ENCODE assay signal across 8 cellular contexts in the genomic region with DNA sequence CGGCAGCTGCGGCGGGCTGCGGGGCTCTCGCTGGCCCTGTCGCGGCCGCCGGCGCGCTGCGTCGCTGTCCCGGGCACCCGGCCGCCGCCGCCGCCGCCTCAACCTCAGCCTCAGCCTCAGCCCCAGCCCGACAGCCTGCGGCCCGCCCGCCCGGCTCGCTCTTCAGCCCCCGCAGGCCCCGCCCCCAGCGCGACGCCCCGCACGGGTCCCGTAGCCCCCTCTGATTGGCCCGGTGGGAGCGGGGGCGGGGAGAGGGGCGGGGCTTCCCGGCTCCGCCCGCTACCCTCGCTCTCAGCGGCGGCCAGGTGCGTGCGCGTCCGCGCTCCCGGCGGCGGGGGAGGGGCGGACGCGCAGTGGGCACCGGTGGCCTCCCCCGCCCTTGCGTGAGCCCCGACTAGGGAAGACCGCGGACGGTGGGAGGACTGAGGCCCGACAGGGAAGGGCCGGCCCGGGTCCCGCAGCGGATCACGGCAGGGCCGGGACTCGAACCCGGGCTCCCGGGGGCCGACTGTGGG. TPM values are rescaled to one million over a fixed set of nuclear protein-coding genes. Genes with fewer than 3 reads are reported as not detected.
DNase-seq lines count a peak whose midpoint lies in the region; ATAC-seq, FAIRE-seq and TF ChIP-seq lines count a peak whose summit lies in the region.

A gene with protein sequence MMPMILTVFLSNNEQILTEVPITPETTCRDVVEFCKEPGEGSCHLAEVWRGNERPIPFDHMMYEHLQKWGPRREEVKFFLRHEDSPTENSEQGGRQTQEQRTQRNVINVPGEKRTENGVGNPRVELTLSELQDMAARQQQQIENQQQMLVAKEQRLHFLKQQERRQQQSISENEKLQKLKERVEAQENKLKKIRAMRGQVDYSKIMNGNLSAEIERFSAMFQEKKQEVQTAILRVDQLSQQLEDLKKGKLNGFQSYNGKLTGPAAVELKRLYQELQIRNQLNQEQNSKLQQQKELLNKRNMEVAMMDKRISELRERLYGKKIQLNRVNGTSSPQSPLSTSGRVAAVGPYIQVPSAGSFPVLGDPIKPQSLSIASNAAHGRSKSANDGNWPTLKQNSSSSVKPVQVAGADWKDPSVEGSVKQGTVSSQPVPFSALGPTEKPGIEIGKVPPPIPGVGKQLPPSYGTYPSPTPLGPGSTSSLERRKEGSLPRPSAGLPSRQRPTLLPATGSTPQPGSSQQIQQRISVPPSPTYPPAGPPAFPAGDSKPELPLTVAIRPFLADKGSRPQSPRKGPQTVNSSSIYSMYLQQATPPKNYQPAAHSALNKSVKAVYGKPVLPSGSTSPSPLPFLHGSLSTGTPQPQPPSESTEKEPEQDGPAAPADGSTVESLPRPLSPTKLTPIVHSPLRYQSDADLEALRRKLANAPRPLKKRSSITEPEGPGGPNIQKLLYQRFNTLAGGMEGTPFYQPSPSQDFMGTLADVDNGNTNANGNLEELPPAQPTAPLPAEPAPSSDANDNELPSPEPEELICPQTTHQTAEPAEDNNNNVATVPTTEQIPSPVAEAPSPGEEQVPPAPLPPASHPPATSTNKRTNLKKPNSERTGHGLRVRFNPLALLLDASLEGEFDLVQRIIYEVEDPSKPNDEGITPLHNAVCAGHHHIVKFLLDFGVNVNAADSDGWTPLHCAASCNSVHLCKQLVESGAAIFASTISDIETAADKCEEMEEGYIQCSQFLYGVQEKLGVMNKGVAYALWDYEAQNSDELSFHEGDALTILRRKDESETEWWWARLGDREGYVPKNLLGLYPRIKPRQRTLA (minus strand): TSS at position 137 of the 515 bp plus-strand sequence. CDS start 268 bp downstream, outside the sequence.

- H3K36me3 ChIP-seq in A673 (ENCODE audit: insufficient read depth, low read length, poor library complexity, severe bottlenecking), result no peaks in the 10 kb centered on the region
- no peaks in the 10 kb centered on the region for H3K36me3 ChIP-seq in kidney (ENCODE audit: control insufficient read depth in 1 of 2, insufficient read depth in 2 of 2, low read length in 2 of 2)

- DNase-seq in A673 (ENCODE audit: low spot score), result peak; percentile 92
- peak; percentile 80 for DNase-seq in NCI-H226
- DNase-seq in activated CD4-positive, CD25-positive, alpha-beta regulatory T cell treated with anti-CD3 and anti-CD28 coated beads, Interleukin-2, amount 50 U/mL, for 72 hours, result peak; percentile 93
- peak; percentile 91 for DNase-seq in cerebellar cortex (ENCODE audit: low spot score)
- DNase-seq in kidney, result peak; percentile 98
- DNase-seq in stimulated activated CD4-positive, alpha-beta T cell treated with anti-CD3 and anti-CD28 coated beads, Interleukin-12 subunit alpha, Interleukin-12 subunit beta, amount 100 ng/mL, for 48 hours (ENCODE audit: low read depth in 2 of 3, low spot score in 1 of 3), result peak; percentile 81 to 95 (median 93)

- no TSS peak for BruUV-seq in A673 (replicated peaks; lab: Mats Ljungman, UMichigan)

- H3K4me1 ChIP-seq in A673 (ENCODE audit: insufficient read depth, low read length, poor library complexity, severe bottlenecking) (peaks cover 5% of the 10 kb centered on the region), kidney (ENCODE audit: control insufficient read depth in 1 of 2, insufficient read depth in 1 of 2, low read depth in 1 of 2, low read length in 2 of 2) (peaks cover 0 to 5% of the 10 kb centered on the region in 2 donors)

- CTCF ChIA-PET in A673 (lab: Charles Lee), result no interaction called here

- peak within 1 kb of the TSS; percentile 26 to 54 for H3K9ac ChIP-seq in kidney (ENCODE audit: low read length in 2 of 2)

- no peak for TF ChIP-seq CTCF in A673 (conservative IDR thresholded peaks at IDR 0.05; ENCODE audit: low read depth, low read length)
- no peak for TF ChIP-seq CTCF in kidney (IDR thresholded peaks at IDR 0.05; ENCODE audit: borderline replicate concordance, extremely low read depth, insufficient read depth)

- peak within 1 kb of the TSS; percentile 70 for H3K4me3 ChIP-seq in A673 (ENCODE audit: low read depth, low read length, poor library complexity, severe bottlenecking)
- peak within 1 kb of the TSS; percentile 67 to 90 for H3K4me3 ChIP-seq in kidney (ENCODE audit: low read length in 2 of 2)

- intact Hi-C loops in A673 (cut with micrococcal nuclease; ENCODE audit: unreplicated experiment) (no loop called here), kidney (cut with DNase I) (no loop called here)

- H3K9me3 ChIP-seq in A673 (ENCODE audit: low read depth, low read length, poor library complexity, severe bottlenecking) (no peaks in the 10 kb centered on the region), kidney (ENCODE audit: control insufficient read depth in 1 of 2, low read length in 2 of 2) (no peaks in the 10 kb centered on the region)

- peaks cover 17% of the 10 kb centered on the region for H3K27me3 ChIP-seq in A673 (replicated peaks; ENCODE audit: insufficient read depth, low read depth, low read length, poor library complexity)

- POLR2A ChIA-PET in A673 (lab: Charles Lee; ENCODE audit: low non-redundant PET), result no interaction called here

- ATAC-seq in GM18861 (IDR thresholded peaks at IDR 0.05; ENCODE audit: unreplicated experiment) (peak; percentile 76), HG03097 (IDR thresholded peaks at IDR 0.05; ENCODE audit: low FRiP score, unreplicated experiment) (peak; percentile 84)

- FAIRE-seq in kidney (lab: Jason Lieb, UNC), result no peak

- peak within 1 kb of the TSS; percentile 47 for H3K27ac ChIP-seq in A673 (ENCODE audit: low read depth, low read length, poor library complexity, severe bottlenecking)
- H3K27ac ChIP-seq in kidney (ENCODE audit: low read depth in 2 of 2, low read length in 2 of 2), result peak within 1 kb of the TSS; percentile 63 to 72

RNA-seq across cellular contexts. Expression of the gene that starts here (rescaled TPM):
- total RNA-seq in A673 (2021), result 4.4 and 4.8 TPM in 2 replicates
- total RNA-seq in kidney, result 69.4 TPM
- polyA plus RNA-seq in kidney (ENCODE audit: insufficient read depth, low read depth, low replicate concordance), result 15.1 TPM

Comparison
In these comparisons a context has a peak if more than half of its experiments do, and no peak if none do; other contexts are left out.
1. Peak in every context shown above with its lines: DNase-seq, ATAC-seq, H3K4me3 ChIP-seq and H3K27ac ChIP-seq.
2. RNA of the gene that starts here (total RNA-seq): 69.4 TPM in kidney (single experiment); 4.4 to 4.8 TPM in A673; every median in the first group is over 10 times any median in the second.